In genomic region chr6:12602951-12603710, GRCh38 we compare ENCODE assay signal across 8 cellular contexts.
A peak's percentile ranks its signal among the peaks of the same experiment; 100 is the strongest.
DNase-seq lines count a peak whose midpoint lies in the region; ATAC-seq and TF ChIP-seq lines count a peak whose summit lies in the region.

No MANE protein-coding gene starts in this region.

- no peaks in the 10 kb centered on the region for H3K27me3 Mint-ChIP-seq in mesothelial cell of epicardium (ENCODE audit: low read depth)

- DNase-seq in NCI-H226 (peak; percentile 31), choroid plexus epithelial cell (ENCODE audit: low read depth) (peak; percentile 84), mesothelial cell of epicardium (ENCODE audit: low spot score in 2 of 2, unreplicated experiment in 2 of 2) (no peak), NCI-H1436 treated with DMSO at 0.1 percent for 48 hours (lab: John Stamatoyannopoulos, UW) (no peak), cerebellar nuclear complex (lab: John Stamatoyannopoulos, UW) (no peak)
- DNase-seq in activated CD4-positive, CD25-positive, alpha-beta regulatory T cell (lab: John Stamatoyannopoulos, UW): no peak

- no peak for ATAC-seq in HG03432 (IDR thresholded peaks at IDR 0.05; ENCODE audit: unreplicated experiment)

- no peak overlapping the region for H3K4me3 ChIP-seq in choroid plexus epithelial cell (ENCODE audit: low read depth, low read length)

- peaks cover 12% of the 10 kb centered on the region for H3K4me1 Mint-ChIP-seq in mesothelial cell of epicardium

- TF ChIP-seq CTCF in GM12874 (IDR thresholded peaks at IDR 0.05; ENCODE audit: insufficient read depth, low read depth, low read length): peak; percentile 46
- peak; percentile 67 for TF ChIP-seq CTCF in choroid plexus epithelial cell (conservative IDR thresholded peaks at IDR 0.05; ENCODE audit: low read depth, low read length)
- TF ChIP-seq CTCF in mesothelial cell of epicardium (IDR thresholded peaks at IDR 0.05; ENCODE audit: unreplicated experiment): peak; percentile 47

- no peak overlapping the region for H3K27ac Mint-ChIP-seq in mesothelial cell of epicardium

- no peak overlapping the region for H3K4me3 Mint-ChIP-seq in mesothelial cell of epicardium

- no peaks in the 10 kb centered on the region for H3K36me3 Mint-ChIP-seq in mesothelial cell of epicardium

- no peaks in the 10 kb centered on the region for H3K9me3 Mint-ChIP-seq in mesothelial cell of epicardium

Comparison
In these comparisons a context has a peak if more than half of its experiments do, and no peak if none do; other contexts are left out.
1. DNase-seq: peak in NCI-H226 (single experiment) and choroid plexus epithelial cell (single experiment); none in mesothelial cell of epicardium (0 of 2), NCI-H1436 treated with DMSO at 0.1 percent for 48 hours (single experiment), activated CD4-positive, CD25-positive, alpha-beta regulatory T cell (0 of 4) and cerebellar nuclear complex (0 of 2).
2. Peak in every context shown above with its lines, with median percentiles within 50 percentile points of each other: CTCF ChIP-seq.